1 cellular context compared by ENCODE assay signal in the genomic region with DNA sequence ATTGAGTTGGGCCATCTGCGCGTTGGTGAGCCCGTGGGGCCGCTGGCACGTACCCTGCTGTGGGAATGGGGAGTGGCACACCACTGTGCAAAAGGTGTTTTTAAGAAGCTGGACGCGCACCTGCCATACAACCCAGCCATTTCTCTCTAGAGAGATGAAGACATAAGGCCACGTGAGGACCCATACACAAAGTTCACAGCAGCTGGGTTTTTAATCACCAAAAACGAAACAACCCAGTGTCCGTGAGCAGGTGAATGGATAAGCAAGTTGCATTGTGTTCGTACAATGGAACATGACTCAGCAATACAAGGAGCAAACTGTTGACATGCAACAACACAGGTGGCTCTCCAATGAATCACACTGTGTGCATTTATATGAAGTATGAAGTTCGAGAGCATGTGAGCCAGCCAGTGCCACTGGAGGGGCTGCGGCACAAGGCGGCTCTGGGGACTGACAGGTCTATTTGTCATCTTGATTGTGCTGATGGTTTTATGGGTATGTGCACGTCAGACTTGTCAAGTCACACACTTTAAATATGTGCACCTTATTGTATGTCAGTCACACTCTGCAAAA.
A peak's percentile ranks its signal among the peaks of the same experiment; 100 is the strongest.
TF ChIP-seq lines count a peak whose summit lies in the region.

No MANE protein-coding gene starts in this region.

TF ChIP-seq in HepG2, 621 proteins besides CTCF, POLR2A, EP300 and RAD21 (continues in another document):
- TF ChIP-seq MAFG (CRISPR knock-in tag; IDR thresholded peaks at IDR 0.05) (peak; percentile 77), ZNF224 (CRISPR knock-in tag; IDR thresholded peaks at IDR 0.05) (no peak), MAFF (IDR thresholded peaks at IDR 0.05; ENCODE audit: low read depth, low read length) (peak; percentile 96), FOXK2 (IDR thresholded peaks at IDR 0.05) (no peak), HOXA3 (CRISPR knock-in tag; IDR thresholded peaks at IDR 0.05) (no peak), PCBP2 (optimal IDR thresholded peaks at IDR 0.05; ENCODE audit: low read depth, low read length, poor library complexity, severe bottlenecking) (no peak), FOXM1 (CRISPR knock-in tag; IDR thresholded peaks at IDR 0.05) (no peak), FOSL2 (CRISPR knock-in tag; IDR thresholded peaks at IDR 0.05) (peak; percentile 79), ZNF709 (CRISPR knock-in tag; IDR thresholded peaks at IDR 0.05) (no peak), ZFX (CRISPR knock-in tag; IDR thresholded peaks at IDR 0.05; ENCODE audit: low read depth) (no peak), BHLHE40 (IDR thresholded peaks at IDR 0.05; ENCODE audit: low read length) (0 out of 2 replicates have a peak, but pooled peaks have one; percentile 18), RFXANK (CRISPR knock-in tag; IDR thresholded peaks at IDR 0.05) (no peak), FOXA3 (CRISPR knock-in tag; IDR thresholded peaks at IDR 0.05) (peak; percentile 51; the same call in 1 of the 2 replicates), ELF1 (CRISPR knock-in tag; IDR thresholded peaks at IDR 0.05) (no peak), SAP130 (CRISPR knock-in tag; IDR thresholded peaks at IDR 0.05; ENCODE audit: low read depth) (peak; percentile 66), XBP1 (CRISPR knock-in tag; IDR thresholded peaks at IDR 0.05) (no peak), ZNF124 (CRISPR knock-in tag; IDR thresholded peaks at IDR 0.05) (no peak), SNAI1 (CRISPR knock-in tag; IDR thresholded peaks at IDR 0.05; ENCODE audit: borderline replicate concordance) (no peak), SOX5 (CRISPR knock-in tag; IDR thresholded peaks at IDR 0.05; ENCODE audit: borderline replicate concordance) (peak; percentile 80; the same call in 1 of the 2 replicates), TGIF2 (CRISPR knock-in tag; IDR thresholded peaks at IDR 0.05) (no peak), RARA (CRISPR knock-in tag; IDR thresholded peaks at IDR 0.05) (no peak)
- TF ChIP-seq, protein P1, sequence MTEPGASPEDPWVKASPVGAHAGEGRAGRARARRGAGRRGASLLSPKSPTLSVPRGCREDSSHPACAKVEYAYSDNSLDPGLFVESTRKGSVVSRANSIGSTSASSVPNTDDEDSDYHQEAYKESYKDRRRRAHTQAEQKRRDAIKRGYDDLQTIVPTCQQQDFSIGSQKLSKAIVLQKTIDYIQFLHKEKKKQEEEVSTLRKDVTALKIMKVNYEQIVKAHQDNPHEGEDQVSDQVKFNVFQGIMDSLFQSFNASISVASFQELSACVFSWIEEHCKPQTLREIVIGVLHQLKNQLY (CRISPR knock-in tag; IDR thresholded peaks at IDR 0.05): no peak
- TF ChIP-seq, protein P2, sequence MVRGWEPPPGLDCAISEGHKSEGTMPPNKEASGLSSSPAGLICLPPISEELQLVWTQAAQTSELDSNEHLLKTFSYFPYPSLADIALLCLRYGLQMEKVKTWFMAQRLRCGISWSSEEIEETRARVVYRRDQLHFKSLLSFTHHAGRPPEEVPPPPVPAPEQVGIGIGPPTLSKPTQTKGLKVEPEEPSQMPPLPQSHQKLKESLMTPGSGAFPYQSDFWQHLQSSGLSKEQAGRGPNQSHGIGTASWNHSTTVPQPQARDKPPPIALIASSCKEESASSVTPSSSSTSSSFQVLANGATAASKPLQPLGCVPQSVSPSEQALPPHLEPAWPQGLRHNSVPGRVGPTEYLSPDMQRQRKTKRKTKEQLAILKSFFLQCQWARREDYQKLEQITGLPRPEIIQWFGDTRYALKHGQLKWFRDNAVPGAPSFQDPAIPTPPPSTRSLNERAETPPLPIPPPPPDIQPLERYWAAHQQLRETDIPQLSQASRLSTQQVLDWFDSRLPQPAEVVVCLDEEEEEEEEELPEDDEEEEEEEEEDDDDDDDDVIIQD (CRISPR knock-in tag; IDR thresholded peaks at IDR 0.05; ENCODE audit: low read depth): no peak
- TF ChIP-seq, protein P3, sequence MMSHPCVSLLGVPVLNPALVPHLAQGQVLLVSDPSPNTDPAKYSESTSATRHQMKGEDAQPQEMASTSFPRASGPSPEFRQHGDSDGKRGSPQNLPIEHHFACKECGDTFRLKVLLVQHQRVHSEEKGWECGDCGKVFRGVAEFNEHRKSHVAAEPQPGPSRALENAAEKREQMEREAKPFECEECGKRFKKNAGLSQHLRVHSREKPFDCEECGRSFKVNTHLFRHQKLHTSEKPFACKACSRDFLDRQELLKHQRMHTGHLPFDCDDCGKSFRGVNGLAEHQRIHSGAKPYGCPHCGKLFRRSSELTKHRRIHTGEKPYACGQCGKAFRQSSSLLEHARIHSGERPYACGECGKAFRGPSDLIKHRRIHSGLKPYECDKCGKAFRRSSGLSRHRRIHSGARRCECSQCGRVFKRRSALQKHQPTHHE (CRISPR knock-in tag; IDR thresholded peaks at IDR 0.05; ENCODE audit: borderline replicate concordance): no peak
- TF ChIP-seq, protein P4, sequence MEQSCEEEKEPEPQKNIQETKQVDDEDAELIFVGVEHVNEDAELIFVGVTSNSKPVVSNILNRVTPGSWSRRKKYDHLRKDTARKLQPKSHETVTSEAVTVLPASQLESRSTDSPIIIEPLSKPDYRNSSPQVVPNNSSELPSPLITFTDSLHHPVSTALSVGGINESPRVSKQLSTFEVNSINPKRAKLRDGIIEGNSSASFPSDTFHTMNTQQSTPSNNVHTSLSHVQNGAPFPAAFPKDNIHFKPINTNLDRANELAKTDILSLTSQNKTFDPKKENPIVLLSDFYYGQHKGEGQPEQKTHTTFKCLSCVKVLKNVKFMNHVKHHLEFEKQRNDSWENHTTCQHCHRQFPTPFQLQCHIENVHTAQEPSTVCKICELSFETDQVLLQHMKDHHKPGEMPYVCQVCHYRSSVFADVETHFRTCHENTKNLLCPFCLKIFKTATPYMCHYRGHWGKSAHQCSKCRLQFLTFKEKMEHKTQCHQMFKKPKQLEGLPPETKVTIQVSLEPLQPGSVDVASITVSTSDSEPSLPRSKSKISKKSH (CRISPR knock-in tag; IDR thresholded peaks at IDR 0.05; ENCODE audit: borderline replicate concordance): no peak
- TF ChIP-seq, protein P5, sequence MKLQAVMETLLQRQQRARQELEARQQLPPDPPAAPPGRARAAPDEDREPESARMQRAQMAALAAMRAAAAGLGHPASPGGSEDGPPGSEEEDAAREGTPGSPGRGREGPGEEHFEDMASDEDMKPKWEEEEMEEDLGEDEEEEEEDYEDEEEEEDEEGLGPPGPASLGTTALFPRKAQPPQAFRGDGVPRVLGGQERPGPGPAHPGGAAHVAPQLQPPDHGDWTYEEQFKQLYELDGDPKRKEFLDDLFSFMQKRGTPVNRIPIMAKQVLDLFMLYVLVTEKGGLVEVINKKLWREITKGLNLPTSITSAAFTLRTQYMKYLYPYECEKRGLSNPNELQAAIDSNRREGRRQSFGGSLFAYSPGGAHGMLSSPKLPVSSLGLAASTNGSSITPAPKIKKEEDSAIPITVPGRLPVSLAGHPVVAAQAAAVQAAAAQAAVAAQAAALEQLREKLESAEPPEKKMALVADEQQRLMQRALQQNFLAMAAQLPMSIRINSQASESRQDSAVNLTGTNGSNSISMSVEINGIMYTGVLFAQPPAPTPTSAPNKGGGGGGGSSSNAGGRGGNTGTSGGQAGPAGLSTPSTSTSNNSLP (IDR thresholded peaks at IDR 0.05; ENCODE audit: low read depth, low read length): peak; percentile 27; the same call in 1 of the 2 replicates
- TF ChIP-seq, protein P6, sequence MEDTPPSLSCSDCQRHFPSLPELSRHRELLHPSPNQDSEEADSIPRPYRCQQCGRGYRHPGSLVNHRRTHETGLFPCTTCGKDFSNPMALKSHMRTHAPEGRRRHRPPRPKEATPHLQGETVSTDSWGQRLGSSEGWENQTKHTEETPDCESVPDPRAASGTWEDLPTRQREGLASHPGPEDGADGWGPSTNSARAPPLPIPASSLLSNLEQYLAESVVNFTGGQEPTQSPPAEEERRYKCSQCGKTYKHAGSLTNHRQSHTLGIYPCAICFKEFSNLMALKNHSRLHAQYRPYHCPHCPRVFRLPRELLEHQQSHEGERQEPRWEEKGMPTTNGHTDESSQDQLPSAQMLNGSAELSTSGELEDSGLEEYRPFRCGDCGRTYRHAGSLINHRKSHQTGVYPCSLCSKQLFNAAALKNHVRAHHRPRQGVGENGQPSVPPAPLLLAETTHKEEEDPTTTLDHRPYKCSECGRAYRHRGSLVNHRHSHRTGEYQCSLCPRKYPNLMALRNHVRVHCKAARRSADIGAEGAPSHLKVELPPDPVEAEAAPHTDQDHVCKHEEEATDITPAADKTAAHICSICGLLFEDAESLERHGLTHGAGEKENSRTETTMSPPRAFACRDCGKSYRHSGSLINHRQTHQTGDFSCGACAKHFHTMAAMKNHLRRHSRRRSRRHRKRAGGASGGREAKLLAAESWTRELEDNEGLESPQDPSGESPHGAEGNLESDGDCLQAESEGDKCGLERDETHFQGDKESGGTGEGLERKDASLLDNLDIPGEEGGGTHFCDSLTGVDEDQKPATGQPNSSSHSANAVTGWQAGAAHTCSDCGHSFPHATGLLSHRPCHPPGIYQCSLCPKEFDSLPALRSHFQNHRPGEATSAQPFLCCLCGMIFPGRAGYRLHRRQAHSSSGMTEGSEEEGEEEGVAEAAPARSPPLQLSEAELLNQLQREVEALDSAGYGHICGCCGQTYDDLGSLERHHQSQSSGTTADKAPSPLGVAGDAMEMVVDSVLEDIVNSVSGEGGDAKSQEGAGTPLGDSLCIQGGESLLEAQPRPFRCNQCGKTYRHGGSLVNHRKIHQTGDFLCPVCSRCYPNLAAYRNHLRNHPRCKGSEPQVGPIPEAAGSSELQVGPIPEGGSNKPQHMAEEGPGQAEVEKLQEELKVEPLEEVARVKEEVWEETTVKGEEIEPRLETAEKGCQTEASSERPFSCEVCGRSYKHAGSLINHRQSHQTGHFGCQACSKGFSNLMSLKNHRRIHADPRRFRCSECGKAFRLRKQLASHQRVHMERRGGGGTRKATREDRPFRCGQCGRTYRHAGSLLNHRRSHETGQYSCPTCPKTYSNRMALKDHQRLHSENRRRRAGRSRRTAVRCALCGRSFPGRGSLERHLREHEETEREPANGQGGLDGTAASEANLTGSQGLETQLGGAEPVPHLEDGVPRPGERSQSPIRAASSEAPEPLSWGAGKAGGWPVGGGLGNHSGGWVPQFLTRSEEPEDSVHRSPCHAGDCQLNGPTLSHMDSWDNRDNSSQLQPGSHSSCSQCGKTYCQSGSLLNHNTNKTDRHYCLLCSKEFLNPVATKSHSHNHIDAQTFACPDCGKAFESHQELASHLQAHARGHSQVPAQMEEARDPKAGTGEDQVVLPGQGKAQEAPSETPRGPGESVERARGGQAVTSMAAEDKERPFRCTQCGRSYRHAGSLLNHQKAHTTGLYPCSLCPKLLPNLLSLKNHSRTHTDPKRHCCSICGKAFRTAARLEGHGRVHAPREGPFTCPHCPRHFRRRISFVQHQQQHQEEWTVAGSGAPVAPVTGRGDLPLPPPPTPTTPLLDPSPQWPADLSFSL (CRISPR knock-in tag; IDR thresholded peaks at IDR 0.05): peak; percentile 43; the same call in 1 of the 2 replicates
- TF ChIP-seq, protein P7, sequence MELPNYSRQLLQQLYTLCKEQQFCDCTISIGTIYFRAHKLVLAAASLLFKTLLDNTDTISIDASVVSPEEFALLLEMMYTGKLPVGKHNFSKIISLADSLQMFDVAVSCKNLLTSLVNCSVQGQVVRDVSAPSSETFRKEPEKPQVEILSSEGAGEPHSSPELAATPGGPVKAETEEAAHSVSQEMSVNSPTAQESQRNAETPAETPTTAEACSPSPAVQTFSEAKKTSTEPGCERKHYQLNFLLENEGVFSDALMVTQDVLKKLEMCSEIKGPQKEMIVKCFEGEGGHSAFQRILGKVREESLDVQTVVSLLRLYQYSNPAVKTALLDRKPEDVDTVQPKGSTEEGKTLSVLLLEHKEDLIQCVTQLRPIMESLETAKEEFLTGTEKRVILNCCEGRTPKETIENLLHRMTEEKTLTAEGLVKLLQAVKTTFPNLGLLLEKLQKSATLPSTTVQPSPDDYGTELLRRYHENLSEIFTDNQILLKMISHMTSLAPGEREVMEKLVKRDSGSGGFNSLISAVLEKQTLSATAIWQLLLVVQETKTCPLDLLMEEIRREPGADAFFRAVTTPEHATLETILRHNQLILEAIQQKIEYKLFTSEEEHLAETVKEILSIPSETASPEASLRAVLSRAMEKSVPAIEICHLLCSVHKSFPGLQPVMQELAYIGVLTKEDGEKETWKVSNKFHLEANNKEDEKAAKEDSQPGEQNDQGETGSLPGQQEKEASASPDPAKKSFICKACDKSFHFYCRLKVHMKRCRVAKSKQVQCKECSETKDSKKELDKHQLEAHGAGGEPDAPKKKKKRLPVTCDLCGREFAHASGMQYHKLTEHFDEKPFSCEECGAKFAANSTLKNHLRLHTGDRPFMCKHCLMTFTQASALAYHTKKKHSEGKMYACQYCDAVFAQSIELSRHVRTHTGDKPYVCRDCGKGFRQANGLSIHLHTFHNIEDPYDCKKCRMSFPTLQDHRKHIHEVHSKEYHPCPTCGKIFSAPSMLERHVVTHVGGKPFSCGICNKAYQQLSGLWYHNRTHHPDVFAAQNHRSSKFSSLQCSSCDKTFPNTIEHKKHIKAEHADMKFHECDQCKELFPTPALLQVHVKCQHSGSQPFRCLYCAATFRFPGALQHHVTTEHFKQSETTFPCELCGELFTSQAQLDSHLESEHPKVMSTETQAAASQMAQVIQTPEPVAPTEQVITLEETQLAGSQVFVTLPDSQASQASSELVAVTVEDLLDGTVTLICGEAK (IDR thresholded peaks at IDR 0.05): no peak
- TF ChIP-seq, protein P7 (CRISPR knock-in tag; IDR thresholded peaks at IDR 0.05): no peak
